ENCODE assay signal across 26 cellular contexts in the genomic region with DNA sequence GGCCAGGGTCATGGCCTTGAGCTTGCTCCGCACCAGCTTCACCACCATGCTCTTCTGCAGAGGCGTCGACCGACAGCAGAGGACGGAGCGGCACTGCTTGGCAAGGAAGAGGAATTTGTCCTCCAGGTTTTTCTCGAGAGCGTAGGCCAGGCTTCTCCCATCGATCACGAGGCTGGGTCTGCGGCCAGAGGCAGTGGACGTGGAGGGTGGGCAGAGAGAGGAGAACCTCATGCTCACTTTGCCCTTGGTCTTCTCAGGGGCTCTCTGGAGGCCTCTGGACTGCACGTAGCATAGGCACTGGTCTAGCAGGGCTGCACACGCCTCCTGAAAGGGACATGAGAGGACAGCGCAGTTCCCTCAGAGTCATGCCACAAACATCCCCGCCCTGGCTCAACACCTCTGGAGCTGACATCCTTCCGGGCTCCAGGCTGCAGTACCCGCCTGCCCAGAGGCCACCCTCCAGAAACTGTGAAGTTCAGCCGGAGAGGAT.
"Had no signal": no experiment of that assay in that cellular context is flagged by ENCODE, and none has a peak within 500 bp of the region (broad histone marks: within the 10 kb centered on the region; RNA-seq: fewer than 3 reads in every experiment).

No MANE protein-coding gene starts in this region.

- H3K27ac ChIP-seq: KMS-11 had no signal

- H3K4me1 ChIP-seq: adrenal gland had no signal

- H3K27me3 ChIP-seq: adrenal gland had no signal

- DNase-seq: activated B cell treated with CpG ODN at 0.5 μM for 24 hours; activated CD4-positive, alpha-beta memory T cell treated with anti-CD3 and anti-CD28 coated beads, Interleukin-2, amount 10 ng/mL, durations not matched to agents 7 days and 5 days; activated CD4-positive, alpha-beta T cell treated with anti-CD3 and anti-CD28 coated beads for 1 hour; activated CD4-positive, alpha-beta T cell treated with anti-CD3 and anti-CD28 coated beads, Interleukin-2, amount 10 ng/mL, durations not matched to agents 7 days and 5 days; activated naive CD4-positive, alpha-beta T cell treated with anti-CD3 and anti-CD28 coated beads, Interleukin-2, amount 50 U/mL, for 16 hours; activated naive CD8-positive, alpha-beta T cell treated with anti-CD3 and anti-CD28 coated beads, Interleukin-2, amount 10 ng/mL, durations not matched to agents 7 days and 5 days; activated T-cell treated with anti-CD3 and anti-CD28 coated beads for 4 hours; activated T-cell treated with anti-CD3 and anti-CD28 coated beads, Interleukin-2, amount 50 U/mL, for 48 hours; adrenal gland; anterior cingulate cortex; NCI-H1092; NCI-H1417; NCI-H1930; NCI-H2171; NCI-H345; NCI-H510A treated with DMSO at 0.1 percent for 48 hours; NCI-H69; NK-92 treated with Interleukin-12 subunit alpha and Interleukin-12 subunit beta, amount 100 ng/mL, for 24 hours; OCI-M1; SIG-M5; T-helper 2 cell; T1000 had no signal

- FAIRE-seq: TTC549 had no signal

- ATAC-seq: activated T-helper 17 cell treated with anti-CD3 and anti-CD28 coated beads, Interleukin-2, amount 50 U/mL, for 72 hours; Panc1 had no signal

- H3K9me3 ChIP-seq: adrenal gland had no signal

- H3K4me3 ChIP-seq: adrenal gland had no signal

- H3K4me2 ChIP-seq: KMS-11 had no signal

- H3K9ac ChIP-seq: KMS-11 had no signal
